ENCODE assay signal across 8 cellular contexts in the genomic region with DNA sequence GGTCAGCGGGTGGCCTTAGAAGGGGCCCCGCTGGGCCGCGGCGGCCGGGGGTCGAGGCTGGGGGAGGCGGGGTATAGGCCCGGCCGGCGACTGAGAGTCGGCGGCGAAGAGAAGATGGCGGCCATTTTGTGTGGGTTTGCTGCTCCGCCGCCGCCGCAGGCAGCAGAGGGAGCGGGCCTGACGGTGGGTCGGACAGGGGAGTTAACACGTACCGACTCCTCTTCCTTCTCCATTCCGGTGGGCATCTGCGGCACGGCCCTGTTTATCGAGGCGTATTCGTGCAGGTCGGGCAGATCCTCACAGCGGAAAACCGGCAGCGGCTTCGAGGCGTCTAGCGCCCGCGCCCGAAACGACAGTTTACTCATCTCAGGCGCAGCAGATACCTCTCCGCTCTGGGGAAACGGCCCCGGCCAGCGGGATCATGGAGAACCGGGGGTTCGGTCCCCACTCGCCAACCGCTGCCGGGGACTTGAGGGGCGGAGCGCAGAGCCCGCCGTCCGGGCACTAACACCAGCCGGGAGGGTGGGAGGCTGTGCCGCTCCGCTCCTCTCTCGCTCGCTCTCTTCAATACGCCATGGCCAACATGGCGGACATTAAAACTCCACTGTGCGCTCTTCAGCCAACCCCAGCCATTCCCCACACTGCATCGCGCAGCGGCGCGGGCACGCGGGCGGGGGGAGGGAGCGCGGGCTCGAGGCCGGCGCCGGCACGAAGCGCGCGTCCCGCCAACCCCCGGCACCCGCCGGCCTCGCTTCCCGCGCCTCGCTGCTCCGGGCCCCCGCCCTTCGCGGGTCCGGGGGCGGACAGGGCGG. TPM values are rescaled to one million over a fixed set of nuclear protein-coding genes. Genes with fewer than 3 reads are reported as not detected.
DNase-seq lines count a peak whose midpoint lies in the region; ATAC-seq and TF ChIP-seq lines count a peak whose summit lies in the region.

A gene with protein sequence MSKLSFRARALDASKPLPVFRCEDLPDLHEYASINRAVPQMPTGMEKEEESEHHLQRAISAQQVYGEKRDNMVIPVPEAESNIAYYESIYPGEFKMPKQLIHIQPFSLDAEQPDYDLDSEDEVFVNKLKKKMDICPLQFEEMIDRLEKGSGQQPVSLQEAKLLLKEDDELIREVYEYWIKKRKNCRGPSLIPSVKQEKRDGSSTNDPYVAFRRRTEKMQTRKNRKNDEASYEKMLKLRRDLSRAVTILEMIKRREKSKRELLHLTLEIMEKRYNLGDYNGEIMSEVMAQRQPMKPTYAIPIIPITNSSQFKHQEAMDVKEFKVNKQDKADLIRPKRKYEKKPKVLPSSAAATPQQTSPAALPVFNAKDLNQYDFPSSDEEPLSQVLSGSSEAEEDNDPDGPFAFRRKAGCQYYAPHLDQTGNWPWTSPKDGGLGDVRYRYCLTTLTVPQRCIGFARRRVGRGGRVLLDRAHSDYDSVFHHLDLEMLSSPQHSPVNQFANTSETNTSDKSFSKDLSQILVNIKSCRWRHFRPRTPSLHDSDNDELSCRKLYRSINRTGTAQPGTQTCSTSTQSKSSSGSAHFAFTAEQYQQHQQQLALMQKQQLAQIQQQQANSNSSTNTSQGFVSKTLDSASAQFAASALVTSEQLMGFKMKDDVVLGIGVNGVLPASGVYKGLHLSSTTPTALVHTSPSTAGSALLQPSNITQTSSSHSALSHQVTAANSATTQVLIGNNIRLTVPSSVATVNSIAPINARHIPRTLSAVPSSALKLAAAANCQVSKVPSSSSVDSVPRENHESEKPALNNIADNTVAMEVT (minus strand): TSS at position 608 of the 812 bp plus-strand sequence. CDS start 243 bp downstream, at position 365.

- H3K36me3 Mint-ChIP-seq in activated naive CD4-positive, alpha-beta T cell treated with anti-CD3 and anti-CD28 coated beads for 36 hours (ENCODE audit: low read depth): peaks cover 9% of the 10 kb centered on the region

- TF ChIP-seq POLR2A in suprapubic skin (IDR thresholded peaks at IDR 0.05): peak; percentile 68 to 94

- ATAC-seq in GM21786 (IDR thresholded peaks at IDR 0.05; ENCODE audit: unreplicated experiment): peak; percentile 65

- H3K4me1 ChIP-seq in KMS-11 (ENCODE audit: low read depth, poor library complexity, severe bottlenecking): peaks cover 26% of the 10 kb centered on the region
- peaks cover 13% of the 10 kb centered on the region for H3K4me1 ChIP-seq in SJSA1 (replicated peaks)
- peaks cover 69% of the 10 kb centered on the region for H3K4me1 ChIP-seq in suprapubic skin

- TF ChIP-seq EP300 in suprapubic skin (IDR thresholded peaks at IDR 0.05): no peak

- no peaks in the 10 kb centered on the region for H4K20me1 ChIP-seq in KMS-11 (ENCODE audit: insufficient read depth)

- 0% methylated on average over 17 of the region's 97 CpGs for WGBS in suprapubic skin

- no peaks in the 10 kb centered on the region for H3K9me3 Mint-ChIP-seq in activated naive CD4-positive, alpha-beta T cell treated with anti-CD3 and anti-CD28 coated beads for 36 hours

- peak within 1 kb of the TSS; percentile 98 for H3K4me2 ChIP-seq in KMS-11

- H3K9me3 ChIP-seq in SJSA1 (replicated peaks) (no peaks in the 10 kb centered on the region), suprapubic skin (no peaks in the 10 kb centered on the region)

- CTCF ChIA-PET in activated naive CD4-positive, alpha-beta T cell treated with anti-CD3 and anti-CD28 coated beads for 36 hours (lab: Charles Lee): interaction anchor here (1.2 to 2.4 kb wide), 11 partner anchors 9 to 96 kb away, joined by 4 to 25 read pairs (median 5); no protein-coding TSS in a partner anchor

- peak within 1 kb of the TSS; percentile 100 for H3K9ac ChIP-seq in KMS-11

- peaks cover 60% of the 10 kb centered on the region for H3K4me1 Mint-ChIP-seq in activated naive CD4-positive, alpha-beta T cell treated with anti-CD3 and anti-CD28 coated beads for 36 hours (ENCODE audit: low read depth)

- TF ChIP-seq CTCF in KMS-11 (conservative IDR thresholded peaks at IDR 0.05; ENCODE audit: low read depth, low read length) (no peak), suprapubic skin (IDR thresholded peaks at IDR 0.05) (no peak)

- H3K4me3 ChIP-seq in KMS-11 (IDR thresholded peaks at IDR 0.05; ENCODE audit: insufficient read depth, low read depth, low read length): no peak within 1 kb of the TSS
- H3K4me3 ChIP-seq in SJSA1: peak within 1 kb of the TSS; percentile 88
- H3K4me3 ChIP-seq in suprapubic skin: peak within 1 kb of the TSS; percentile 89

- peak; percentile 88 for DNase-seq in ELF-1 (ENCODE audit: low read depth, low spot score)
- peak; percentile 86 to 96 for DNase-seq in SJSA1 (ENCODE audit: low read depth in 1 of 2, low spot score in 2 of 2)
- DNase-seq in activated naive CD4-positive, alpha-beta T cell treated with anti-CD3 and anti-CD28 coated beads for 36 hours: peak; percentile 88
- peak; percentile 96 for DNase-seq in germinal center (ENCODE audit: low spot score)
- peak; percentile 76 for DNase-seq in occipital lobe (lab: John Stamatoyannopoulos, UW)
- DNase-seq in suprapubic skin (ENCODE audit: low spot score in 2 of 2): peak; percentile 86 to 91

- peaks cover 43% of the 10 kb centered on the region for H3K79me2 ChIP-seq in KMS-11 (ENCODE audit: insufficient read depth, low read depth)

- H3K36me3 ChIP-seq in KMS-11 (ENCODE audit: insufficient read depth) (peaks cover 7% of the 10 kb centered on the region; the same call in 1 of the 2 replicates), SJSA1 (peaks cover 43% of the 10 kb centered on the region), suprapubic skin (no peaks in the 10 kb centered on the region)

- intact Hi-C loops in activated naive CD4-positive, alpha-beta T cell treated with anti-CD3 and anti-CD28 coated beads for 36 hours (cut with micrococcal nuclease): loop anchor here (1.0 to 10.0 kb wide), 11 partner anchors 14 to 662 kb away; a partner anchor contains a TSS

- H3K27me3 ChIP-seq in KMS-11 (ENCODE audit: insufficient read depth, low read depth): no peaks in the 10 kb centered on the region
- no peaks in the 10 kb centered on the region for H3K27me3 ChIP-seq in SJSA1 (replicated peaks)
- no peaks in the 10 kb centered on the region for H3K27me3 ChIP-seq in suprapubic skin

- H3K27ac Mint-ChIP-seq in activated naive CD4-positive, alpha-beta T cell treated with anti-CD3 and anti-CD28 coated beads for 36 hours: peak within 1 kb of the TSS; percentile 99

- H3K27ac ChIP-seq in KMS-11: peak within 1 kb of the TSS; percentile 100
- peak within 1 kb of the TSS; percentile 100 for H3K27ac ChIP-seq in SJSA1
- H3K27ac ChIP-seq in suprapubic skin: peak within 1 kb of the TSS; percentile 100

- H3K27me3 Mint-ChIP-seq in activated naive CD4-positive, alpha-beta T cell treated with anti-CD3 and anti-CD28 coated beads for 36 hours (ENCODE audit: low read depth): no peaks in the 10 kb centered on the region

- peak within 1 kb of the TSS; percentile 89 for H3K4me3 Mint-ChIP-seq in activated naive CD4-positive, alpha-beta T cell treated with anti-CD3 and anti-CD28 coated beads for 36 hours

- peak within 1 kb of the TSS; percentile 82 for H2AFZ ChIP-seq in KMS-11 (ENCODE audit: low read depth)

RNA-seq across cellular contexts. Expression of the gene that starts here (rescaled TPM):
- total RNA-seq in SJSA1 (2014; rRNA removed; shearing (Covaris generic)): 22.0 and 43.9 TPM in 2 replicates
- total RNA-seq in activated naive CD4-positive, alpha-beta T cell treated with anti-CD3 and anti-CD28 coated beads for 36 hours: 10 to 100 TPM; 29.4 to 33.5 TPM
- total RNA-seq in occipital lobe (99.4 TPM), suprapubic skin (10 to 100 TPM; 29.6 to 55.4 (median 47.1) TPM)
